12 cellular contexts compared by ENCODE assay signal in genomic region chr17:60451071-60451470, GRCh38. TPM values are rescaled to one million over a fixed set of nuclear protein-coding genes. Genes with fewer than 3 reads are reported as not detected.
"Had no signal": no experiment of that assay in that cellular context is flagged by ENCODE, and none has a peak within 500 bp of the region (broad histone marks: within the 10 kb centered on the region; RNA-seq: fewer than 3 reads in every experiment).

No MANE protein-coding gene starts in this region.

- H3K4me1 Mint-ChIP-seq: IgD-negative memory B cell had no signal

- DNase-seq: GM23248, GOT3, H7, HFFc6, KBM-7 had no signal

- H3K27ac ChIP-seq: GM23248, HL-60 had no signal

- H3K9me3 Mint-ChIP-seq: HFFc6, IgD-negative memory B cell had no signal

- ATAC-seq: HCT116, HepG2 had no signal

- H3K4me3 Mint-ChIP-seq: HFFc6, IgD-negative memory B cell had no signal

- H3K9me3 ChIP-seq: HAP-1 had no signal

- H3K4me3 ChIP-seq: GM23248, HAP-1 had no signal

- H3K27ac Mint-ChIP-seq: HFFc6, IgD-negative memory B cell had no signal

- H3K27me3 Mint-ChIP-seq: IgD-negative memory B cell had no signal

- FAIRE-seq: HepG2 had no signal

RNA-seq across cellular contexts. Expression of gene CHCT1, which starts 28.8 kb away (rescaled TPM):
- total RNA-seq: GM23248, H4, H7, HepG2, HFFc6, HT1080 had no signal
- polyA plus RNA-seq: GM23248, HepG2, IgD-negative memory B cell had no signal
